ENCODE assay signal across 26 cellular contexts in genomic region chr6:161424421-161424820, GRCh38.
"Had no signal": no experiment of that assay in that cellular context is flagged by ENCODE, and none has a peak within 500 bp of the region (broad histone marks: within the 10 kb centered on the region; RNA-seq: fewer than 3 reads in every experiment).

No MANE protein-coding gene starts in this region.

- H3K4me3 ChIP-seq: esophagus squamous epithelium, right lobe of liver, skin epidermis, testis, uterus had no signal

- H3K27ac Mint-ChIP-seq: activated CD4-positive, alpha-beta memory T cell treated with anti-CD3 and anti-CD28 coated beads for 36 hours; activated CD4-positive, alpha-beta T cell treated with anti-CD3 and anti-CD28 coated beads, Interleukin-2, amount 10 ng/mL, durations not matched to agents 24 days and 14 days; activated naive CD4-positive, alpha-beta T cell treated with anti-CD3 and anti-CD28 coated beads, Interleukin-2, amount 10 ng/mL, durations not matched to agents 7 days and 5 days; activated naive CD8-positive, alpha-beta T cell treated with anti-CD3 and anti-CD28 coated beads, Interleukin-2, amount 10 ng/mL, durations not matched to agents 7 days and 5 days; activated T-cell treated with anti-CD3 and anti-CD28 coated beads, Interleukin-2, amount 50 U/mL, for 24 hours; dendritic cell treated with granulocyte-macrophage colony-stimulating factor and Interleukin-4, amounts not matched to agents 40 ng/mL and 50 ng/mL, for 4 days; memory B cell; natural killer cell treated with Interleukin-12 subunit alpha and Interleukin-12 subunit beta and Interleukin-15 and Interleukin-18, amount 100 ng/mL, for 72 hours; type B pancreatic cell had no signal

- H3K36me3 ChIP-seq: esophagus squamous epithelium, right lobe of liver, uterus had no signal

- H3K4me3 Mint-ChIP-seq: activated CD4-positive, alpha-beta memory T cell treated with anti-CD3 and anti-CD28 coated beads for 36 hours; activated CD4-positive, alpha-beta T cell treated with anti-CD3 and anti-CD28 coated beads, Interleukin-2, amount 10 ng/mL, durations not matched to agents 24 days and 14 days; activated naive CD4-positive, alpha-beta T cell treated with anti-CD3 and anti-CD28 coated beads, Interleukin-2, amount 10 ng/mL, durations not matched to agents 7 days and 5 days; activated naive CD8-positive, alpha-beta T cell treated with anti-CD3 and anti-CD28 coated beads, Interleukin-2, amount 10 ng/mL, durations not matched to agents 7 days and 5 days; activated T-cell treated with anti-CD3 and anti-CD28 coated beads, Interleukin-2, amount 50 U/mL, for 24 hours; dendritic cell treated with granulocyte-macrophage colony-stimulating factor and Interleukin-4, amounts not matched to agents 40 ng/mL and 50 ng/mL, for 4 days; memory B cell; natural killer cell treated with Interleukin-12 subunit alpha and Interleukin-12 subunit beta and Interleukin-15 and Interleukin-18, amount 100 ng/mL, for 72 hours; type B pancreatic cell had no signal

- DNase-seq: activated CD4-positive, alpha-beta memory T cell treated with anti-CD3 and anti-CD28 coated beads for 36 hours; activated CD4-positive, alpha-beta T cell treated with anti-CD3 and anti-CD28 coated beads, Interleukin-2, amount 10 ng/mL, durations not matched to agents 24 days and 14 days; activated CD4-positive, CD25-positive, alpha-beta regulatory T cell treated with anti-CD3 and anti-CD28 coated beads, Interleukin-2, amount 50 U/mL, for 72 hours; activated CD8-positive, alpha-beta memory T cell treated with anti-CD3 and anti-CD28 coated beads, Interleukin-2, amount 50 U/mL, for 48 hours; activated gamma-delta T cell; activated naive CD4-positive, alpha-beta T cell treated with anti-CD3 and anti-CD28 coated beads, Interleukin-2, amount 10 ng/mL, durations not matched to agents 7 days and 5 days; activated naive CD8-positive, alpha-beta T cell treated with anti-CD3 and anti-CD28 coated beads, Interleukin-2, amount 10 ng/mL, durations not matched to agents 7 days and 5 days; activated T-cell treated with anti-CD3 and anti-CD28 coated beads, Interleukin-2, amount 50 U/mL, for 24 hours; central memory CD4-positive, alpha-beta T cell; effector CD4-positive, alpha-beta T cell; esophagus squamous epithelium; glutamatergic neuron; left cardiac atrium; midbrain; right lobe of liver; stimulated activated CD4-positive, alpha-beta T cell treated with anti-CD3 and anti-CD28 coated beads, Interleukin-12 subunit alpha, Interleukin-12 subunit beta, amount 100 ng/mL, for 4 hours; stimulated activated CD4-positive, alpha-beta T cell treated with anti-CD3 and anti-CD28 coated beads, Interleukin-4, amount 100 ng/mL, for 1 hour; stimulated activated naive CD8-positive, alpha-beta T cell treated with anti-CD3 and anti-CD28 coated beads, Interleukin-15, Interleukin-2, amounts not matched to agents 100 U/mL and 50 U/mL, for 24 hours; T-helper 2 cell; testis; uterus had no signal

- H3K4me1 Mint-ChIP-seq: activated CD4-positive, alpha-beta T cell treated with anti-CD3 and anti-CD28 coated beads, Interleukin-2, amount 10 ng/mL, durations not matched to agents 24 days and 14 days; activated naive CD4-positive, alpha-beta T cell treated with anti-CD3 and anti-CD28 coated beads, Interleukin-2, amount 10 ng/mL, durations not matched to agents 7 days and 5 days; activated naive CD8-positive, alpha-beta T cell treated with anti-CD3 and anti-CD28 coated beads, Interleukin-2, amount 10 ng/mL, durations not matched to agents 7 days and 5 days; memory B cell had no signal

- H3K9me3 ChIP-seq: esophagus squamous epithelium, right lobe of liver, testis, uterus had no signal

- H3K36me3 Mint-ChIP-seq: activated CD4-positive, alpha-beta memory T cell treated with anti-CD3 and anti-CD28 coated beads for 36 hours; activated naive CD4-positive, alpha-beta T cell treated with anti-CD3 and anti-CD28 coated beads, Interleukin-2, amount 10 ng/mL, durations not matched to agents 7 days and 5 days; activated naive CD8-positive, alpha-beta T cell treated with anti-CD3 and anti-CD28 coated beads, Interleukin-2, amount 10 ng/mL, durations not matched to agents 7 days and 5 days; natural killer cell treated with Interleukin-12 subunit alpha and Interleukin-12 subunit beta and Interleukin-15 and Interleukin-18, amount 100 ng/mL, for 72 hours; type B pancreatic cell had no signal

- H3K9me3 Mint-ChIP-seq: activated CD4-positive, alpha-beta memory T cell treated with anti-CD3 and anti-CD28 coated beads for 36 hours; activated CD4-positive, alpha-beta T cell treated with anti-CD3 and anti-CD28 coated beads, Interleukin-2, amount 10 ng/mL, durations not matched to agents 24 days and 14 days; activated naive CD4-positive, alpha-beta T cell treated with anti-CD3 and anti-CD28 coated beads, Interleukin-2, amount 10 ng/mL, durations not matched to agents 7 days and 5 days; activated naive CD8-positive, alpha-beta T cell treated with anti-CD3 and anti-CD28 coated beads, Interleukin-2, amount 10 ng/mL, durations not matched to agents 7 days and 5 days; activated T-cell treated with anti-CD3 and anti-CD28 coated beads, Interleukin-2, amount 50 U/mL, for 24 hours; dendritic cell treated with granulocyte-macrophage colony-stimulating factor and Interleukin-4, amounts not matched to agents 40 ng/mL and 50 ng/mL, for 4 days; natural killer cell treated with Interleukin-12 subunit alpha and Interleukin-12 subunit beta and Interleukin-15 and Interleukin-18, amount 100 ng/mL, for 72 hours had no signal

- H3K27ac ChIP-seq: esophagus squamous epithelium, right lobe of liver, skin epidermis, testis, uterus had no signal

- H3K27me3 ChIP-seq: esophagus squamous epithelium, right lobe of liver, testis, uterus had no signal

- H3K4me1 ChIP-seq: esophagus squamous epithelium, right lobe of liver, testis, uterus had no signal

- H3K27me3 Mint-ChIP-seq: activated CD4-positive, alpha-beta memory T cell treated with anti-CD3 and anti-CD28 coated beads for 36 hours; dendritic cell treated with granulocyte-macrophage colony-stimulating factor and Interleukin-4, amounts not matched to agents 40 ng/mL and 50 ng/mL, for 4 days; type B pancreatic cell had no signal
